17 cellular contexts compared by ENCODE assay signal in the genomic region with DNA sequence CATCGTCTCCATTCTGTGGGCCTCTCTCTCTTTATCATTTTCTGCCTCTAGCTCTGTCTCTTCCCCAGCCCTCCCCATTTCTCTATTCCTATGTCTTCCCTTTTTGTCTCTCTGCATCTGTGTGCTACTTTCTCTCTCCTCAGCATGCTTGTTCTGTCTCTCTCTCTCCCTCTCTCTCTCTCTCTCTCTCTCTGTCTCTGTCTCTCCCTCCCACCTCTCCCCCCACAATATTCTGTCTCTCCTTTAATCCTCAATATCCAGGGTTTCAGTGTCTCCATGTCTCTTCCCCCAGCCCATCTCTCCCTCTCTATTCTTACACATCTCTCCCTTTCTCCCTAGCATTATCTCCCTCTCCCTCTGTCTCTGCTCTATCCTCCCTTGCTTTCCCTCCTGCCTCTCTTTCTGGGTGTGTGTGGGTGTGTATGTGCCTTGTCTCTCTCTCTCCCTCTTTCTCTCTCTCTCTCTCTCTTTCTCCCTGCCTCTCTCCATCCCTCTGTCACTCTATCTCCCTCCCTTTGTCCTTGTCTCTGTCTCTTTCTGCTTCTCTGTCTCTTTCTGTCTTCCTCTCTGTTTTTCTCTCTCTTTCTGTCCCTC.
DNase-seq lines count a peak whose midpoint lies in the region; ATAC-seq and TF ChIP-seq lines count a peak whose summit lies in the region.
"Had no signal": no experiment of that assay in that cellular context is flagged by ENCODE, and none has a peak within 500 bp of the region (broad histone marks: within the 10 kb centered on the region; RNA-seq: fewer than 3 reads in every experiment).

No MANE protein-coding gene starts in this region.

- no peaks in the 10 kb centered on the region for H3K36me3 Mint-ChIP-seq in MCF 10A (ENCODE audit: insufficient read depth, unreplicated experiment)
- H3K36me3 Mint-ChIP-seq in naive thymus-derived CD8-positive, alpha-beta T cell, result peaks cover 2 to 29% (median 21%) of the 10 kb centered on the region in 3 donors
- H3K36me3 Mint-ChIP-seq in mesothelial cell of epicardium, result no peaks in the 10 kb centered on the region

- H3K4me3 ChIP-seq in breast epithelium (no peak overlapping the region), coronary artery (no peak overlapping the region), thoracic aorta (no peak overlapping the region)
- H3K4me3 ChIP-seq: body of pancreas, Peyer's patch, testis had no signal

- no peak overlapping the region for H3K4me3 Mint-ChIP-seq in MCF 10A (ENCODE audit: unreplicated experiment)
- peak overlapping the region in 8 of 10 donors; percentile 2 to 47 (median 25) for H3K4me3 Mint-ChIP-seq in naive thymus-derived CD8-positive, alpha-beta T cell
- H3K4me3 Mint-ChIP-seq in mesothelial cell of epicardium, result no peak overlapping the region
- H3K4me3 Mint-ChIP-seq: activated CD4-positive, alpha-beta T cell treated with anti-CD3 and anti-CD28 coated beads, Interleukin-2, amount 10 ng/mL, durations not matched to agents 7 days and 5 days had no signal

- peaks cover 5% of the 10 kb centered on the region for H3K9me3 Mint-ChIP-seq in MCF 10A (ENCODE audit: unreplicated experiment)
- H3K9me3 Mint-ChIP-seq in naive thymus-derived CD8-positive, alpha-beta T cell, result peaks cover 5 to 25% (median 18%) of the 10 kb centered on the region in 9 donors
- peaks cover 15% of the 10 kb centered on the region for H3K9me3 Mint-ChIP-seq in mesothelial cell of epicardium

- BruUV-seq in MCF 10A (replicated peaks; lab: Mats Ljungman, UMichigan), result no TSS peak

- no peaks in the 10 kb centered on the region for H3K27me3 ChIP-seq in breast epithelium
- H3K27me3 ChIP-seq in thoracic aorta (replicated peaks; ENCODE audit: insufficient read depth), result no peaks in the 10 kb centered on the region
- H3K27me3 ChIP-seq: body of pancreas, Peyer's patch, testis had no signal

- no peak for ATAC-seq in naive thymus-derived CD8-positive, alpha-beta T cell
- ATAC-seq in thoracic aorta (ENCODE audit: insufficient number of reproducible peaks, low FRiP score, low read depth), result no peak
- ATAC-seq: body of pancreas had no signal

- H3K4me1 ChIP-seq in breast epithelium (peaks cover 14 to 23% of the 10 kb centered on the region in 2 donors), thoracic aorta (ENCODE audit: control insufficient read depth in 1 of 2, low read depth in 2 of 2) (peaks cover 44 to 70% of the 10 kb centered on the region in 2 donors)
- H3K4me1 ChIP-seq: testis had no signal

- POLR2A ChIA-PET in MCF 10A (lab: Yijun Ruan, JAX), result interaction anchor here (1.0 kb wide), 1 partner anchor 9 kb away, joined by 3 read pairs; no protein-coding TSS in a partner anchor
- POLR2A ChIA-PET in naive thymus-derived CD8-positive, alpha-beta T cell (lab: Charles Lee), result no interaction called here

- peaks cover 4 to 5% of the 10 kb centered on the region in 2 donors for H3K9me3 ChIP-seq in breast epithelium
- peaks cover 5% of the 10 kb centered on the region for H3K9me3 ChIP-seq in thoracic aorta
- H3K9me3 ChIP-seq: body of pancreas, testis had no signal

- peak overlapping the region; percentile 94 to 95 for H3K27ac ChIP-seq in breast epithelium
- H3K27ac ChIP-seq in coronary artery, result peak overlapping the region; percentile 23 to 62
- H3K27ac ChIP-seq in thoracic aorta, result peak overlapping the region; percentile 55 to 75
- H3K27ac ChIP-seq: testis had no signal

- intact Hi-C loops in breast epithelium (cut with DNase I; ENCODE audit: low total_unique reads) (no loop called here), MCF 10A (cut with micrococcal nuclease) (no loop called here)

- no peak for TF ChIP-seq CTCF in breast epithelium (IDR thresholded peaks at IDR 0.05)
- TF ChIP-seq CTCF in MCF 10A (IDR thresholded peaks at IDR 0.05; ENCODE audit: unreplicated experiment), result no peak
- no peak for TF ChIP-seq CTCF in coronary artery (IDR thresholded peaks at IDR 0.05)
- no peak for TF ChIP-seq CTCF in thoracic aorta (IDR thresholded peaks at IDR 0.05)
- TF ChIP-seq CTCF in mesothelial cell of epicardium (IDR thresholded peaks at IDR 0.05; ENCODE audit: unreplicated experiment), result no peak

- DNase-seq in breast epithelium (ENCODE audit: low spot score in 2 of 2), result no peak
- no peak for DNase-seq in MCF 10A (ENCODE audit: unreplicated experiment)
- no peak for DNase-seq in coronary artery (ENCODE audit: low spot score)
- DNase-seq in naive thymus-derived CD8-positive, alpha-beta T cell, result no peak
- DNase-seq in thoracic aorta (ENCODE audit: low spot score), result no peak
- DNase-seq in AG20443 (ENCODE audit: low spot score), result no peak
- no peak for DNase-seq in mesothelial cell of epicardium (ENCODE audit: low spot score in 2 of 2, unreplicated experiment in 2 of 2)
- DNase-seq in activated naive CD4-positive, alpha-beta T cell treated with Interleukin-2 at 50 U/mL for 16 hours, result no peak
- DNase-seq: ACHN; activated CD4-positive, alpha-beta T cell treated with anti-CD3 and anti-CD28 coated beads, Interleukin-2, amount 10 ng/mL, durations not matched to agents 7 days and 5 days; body of pancreas; NCI-H1048; NCI-H345; retina; T-helper 2 cell had no signal

- H3K36me3 ChIP-seq in breast epithelium (no peaks in the 10 kb centered on the region), thoracic aorta (no peaks in the 10 kb centered on the region)
- H3K36me3 ChIP-seq: Peyer's patch had no signal

- peaks cover 41% of the 10 kb centered on the region for H3K4me1 Mint-ChIP-seq in MCF 10A (ENCODE audit: insufficient read depth, unreplicated experiment)
- peaks cover 24 to 49% (median 34%) of the 10 kb centered on the region in 4 donors for H3K4me1 Mint-ChIP-seq in naive thymus-derived CD8-positive, alpha-beta T cell
- no peaks in the 10 kb centered on the region for H3K4me1 Mint-ChIP-seq in mesothelial cell of epicardium

- H3K27ac Mint-ChIP-seq in MCF 10A (ENCODE audit: low read depth, unreplicated experiment), result no peak overlapping the region
- peak overlapping the region in 1 of 10 donors; percentile 48 for H3K27ac Mint-ChIP-seq in naive thymus-derived CD8-positive, alpha-beta T cell
- H3K27ac Mint-ChIP-seq in mesothelial cell of epicardium, result no peak overlapping the region
- H3K27ac Mint-ChIP-seq: activated CD4-positive, alpha-beta T cell treated with anti-CD3 and anti-CD28 coated beads, Interleukin-2, amount 10 ng/mL, durations not matched to agents 7 days and 5 days had no signal

- CTCF ChIA-PET in MCF 10A (lab: Yijun Ruan, JAX), result interaction anchor here (0.7 kb wide), 1 partner anchor 429 kb away, joined by 3 read pairs; no protein-coding TSS in a partner anchor

- no peaks in the 10 kb centered on the region for H3K27me3 Mint-ChIP-seq in MCF 10A (ENCODE audit: insufficient read depth, unreplicated experiment)
- H3K27me3 Mint-ChIP-seq in naive thymus-derived CD8-positive, alpha-beta T cell, result peaks cover 39 to 80% (median 65%) of the 10 kb centered on the region in 5 donors
- peaks cover 29% of the 10 kb centered on the region for H3K27me3 Mint-ChIP-seq in mesothelial cell of epicardium (ENCODE audit: low read depth)

- no peak for TF ChIP-seq POLR2A in breast epithelium (IDR thresholded peaks at IDR 0.05)

Comparison
In these comparisons a context has a peak if more than half of its experiments do, and no peak if none do; other contexts are left out.
1. H3K27ac ChIP-seq: peak in every context shown above with its lines; median percentile 94 in breast epithelium; 65 in thoracic aorta; 42 in coronary artery.
2. H3K4me3 Mint-ChIP-seq: peak in naive thymus-derived CD8-positive, alpha-beta T cell (8 of 10); none in MCF 10A (single experiment) and mesothelial cell of epicardium (single experiment).